16 cellular contexts compared by ENCODE assay signal in the genomic region with DNA sequence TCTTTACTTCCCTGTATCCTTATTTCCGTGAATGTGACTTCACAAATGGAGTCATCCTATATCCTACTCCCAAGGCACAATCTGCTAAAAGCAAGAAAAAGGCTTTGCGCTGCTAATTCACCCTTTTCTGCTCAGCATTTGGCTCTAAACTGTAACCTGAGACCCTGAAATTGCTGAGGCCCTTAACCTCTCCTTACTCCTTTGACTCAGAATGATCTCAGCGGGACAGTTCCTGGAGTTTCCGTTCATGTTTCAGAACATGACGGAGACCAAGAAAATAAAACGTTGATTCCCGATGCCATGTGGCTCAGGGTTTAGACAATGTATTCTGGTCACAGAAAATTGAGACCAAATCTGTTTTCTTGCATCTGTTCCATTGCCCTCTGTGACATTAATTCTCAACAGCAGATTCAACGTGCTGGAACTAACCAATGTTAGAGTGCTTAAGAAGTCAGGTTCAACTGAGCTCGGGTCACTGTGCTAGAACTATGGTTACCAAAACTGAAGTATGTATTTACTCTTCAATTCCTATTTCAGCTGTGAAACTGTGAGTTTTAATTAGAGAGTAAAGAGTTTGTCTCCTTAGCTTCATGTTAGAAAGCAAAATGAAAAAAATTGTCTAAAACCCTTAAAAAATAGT. TPM values are rescaled to one million over a fixed set of nuclear protein-coding genes. Genes with fewer than 3 reads are reported as not detected.
DNase-seq lines count a peak whose midpoint lies in the region; TF ChIP-seq lines count a peak whose summit lies in the region.
"Had no signal": no experiment of that assay in that cellular context is flagged by ENCODE, and none has a peak within 500 bp of the region (broad histone marks: within the 10 kb centered on the region; RNA-seq: fewer than 3 reads in every experiment).

No MANE protein-coding gene starts in this region.

- H3K4me1 ChIP-seq in H9 (ENCODE audit: insufficient read depth, low read length) (peaks cover 3% of the 10 kb centered on the region; the same call in 1 of the 2 replicates), NT2/D1 (ENCODE audit: insufficient read depth, insufficient read length) (peaks cover 3% of the 10 kb centered on the region), parathyroid adenoma (no peaks in the 10 kb centered on the region)
- H3K4me1 ChIP-seq: esophagus squamous epithelium, right atrium auricular region, thyroid gland had no signal

- no peak overlapping the region for H3K27ac ChIP-seq in H9 (ENCODE audit: insufficient read length, low read depth, low read length)
- H3K27ac ChIP-seq in parathyroid adenoma, result no peak overlapping the region
- H3K27ac ChIP-seq: esophagus squamous epithelium, right atrium auricular region, RWPE1, thyroid gland had no signal

- no peaks in the 10 kb centered on the region for H3K36me3 ChIP-seq in NT2/D1 (ENCODE audit: insufficient read depth, insufficient read length, low read length)
- no peaks in the 10 kb centered on the region for H3K36me3 ChIP-seq in parathyroid adenoma (ENCODE audit: control insufficient read depth, insufficient read depth, low read length)
- H3K36me3 ChIP-seq: esophagus squamous epithelium, right atrium auricular region, thyroid gland had no signal

- WGBS in H9 (ENCODE audit: extremely low coverage, insufficient read length, low lambda C conversion rate), result no CpG with 5 or more reads among the region's 9 CpGs

- H4K8ac ChIP-seq in H9 (replicated peaks; ENCODE audit: insufficient read length, low read depth, low read length), result no peak overlapping the region

- no peak overlapping the region for H3K18ac ChIP-seq in H9 (ENCODE audit: insufficient read length, low read depth, low read length)

- no peak overlapping the region for H2AK5ac ChIP-seq in H9 (ENCODE audit: insufficient read length, low read length)

- TF ChIP-seq CTCF in H9 (conservative IDR thresholded peaks at IDR 0.05) (no peak), parathyroid adenoma (IDR thresholded peaks at IDR 0.05) (no peak)

- H3K4me3 Mint-ChIP-seq in H9, result peak overlapping the region in 1 of 2 experiments; percentile 25; a peak in 2 of 5 replicates
- no peak overlapping the region for H3K4me3 Mint-ChIP-seq in activated CD4-positive, alpha-beta T cell treated with anti-CD3 and anti-CD28 coated beads, Interleukin-2, amount 10 ng/mL, durations not matched to agents 24 days and 14 days
- H3K4me3 Mint-ChIP-seq: CD8-positive, alpha-beta memory T cell had no signal

- no peaks in the 10 kb centered on the region; the same call in 1 of the 2 replicates for H3K27me3 Mint-ChIP-seq in H9 (ENCODE audit: low read depth)
- H3K27me3 Mint-ChIP-seq in activated CD4-positive, alpha-beta T cell treated with anti-CD3 and anti-CD28 coated beads, Interleukin-2, amount 10 ng/mL, durations not matched to agents 24 days and 14 days, result peaks cover 5% of the 10 kb centered on the region

- H3K79me1 ChIP-seq in H9 (ENCODE audit: insufficient read depth, low read depth, low read length, poor library complexity, severe bottlenecking), result no peaks in the 10 kb centered on the region

- H3K9ac ChIP-seq in H9 (ENCODE audit: extremely low read depth, insufficient read length, low read length) (no peak overlapping the region), NT2/D1 (ENCODE audit: insufficient read length, low read depth) (no peak overlapping the region), parathyroid adenoma (no peak overlapping the region)

- H3K4me3 ChIP-seq in NT2/D1 (ENCODE audit: insufficient read length, low read depth) (no peak overlapping the region), parathyroid adenoma (ENCODE audit: low read depth, low read length) (no peak overlapping the region)
- H3K4me3 ChIP-seq: esophagus squamous epithelium, right atrium auricular region, thyroid gland had no signal

- no peak overlapping the region for H3T11ph ChIP-seq in H9 (ENCODE audit: low read length)

- H3K27me3 ChIP-seq in H9 (ENCODE audit: insufficient read depth, low read length) (no peaks in the 10 kb centered on the region), NT2/D1 (ENCODE audit: insufficient read depth, insufficient read length) (no peaks in the 10 kb centered on the region), parathyroid adenoma (ENCODE audit: control insufficient read depth, insufficient read depth, low read length) (no peaks in the 10 kb centered on the region)
- H3K27me3 ChIP-seq: esophagus squamous epithelium, right atrium auricular region, thyroid gland had no signal

- H2BK20ac ChIP-seq in H9 (ENCODE audit: low read depth, low read length, poor library complexity, severe bottlenecking), result no peak overlapping the region

- no peak overlapping the region for H2BK120ac ChIP-seq in H9 (ENCODE audit: low read depth, low read length, poor library complexity, severe bottlenecking)

- no peak overlapping the region for H2BK12ac ChIP-seq in H9 (ENCODE audit: insufficient read length, low read depth, low read length)

- no peak overlapping the region for H3K4ac ChIP-seq in H9 (ENCODE audit: low read depth, low read length)

- H3K36me3 Mint-ChIP-seq in H9 (ENCODE audit: insufficient read depth in 1 of 3, low read depth in 3 of 3), result no peaks in the 10 kb centered on the region
- no peaks in the 10 kb centered on the region for H3K36me3 Mint-ChIP-seq in activated CD4-positive, alpha-beta T cell treated with anti-CD3 and anti-CD28 coated beads, Interleukin-2, amount 10 ng/mL, durations not matched to agents 24 days and 14 days (ENCODE audit: low read depth)
- H3K36me3 Mint-ChIP-seq: CD8-positive, alpha-beta memory T cell had no signal

- peak overlapping the region in 2 of 3 experiments; percentile 51 to 89; a peak in 3 of 7 replicates for H3K27ac Mint-ChIP-seq in H9
- no peak overlapping the region for H3K27ac Mint-ChIP-seq in activated CD4-positive, alpha-beta T cell treated with anti-CD3 and anti-CD28 coated beads, Interleukin-2, amount 10 ng/mL, durations not matched to agents 24 days and 14 days
- H3K27ac Mint-ChIP-seq: CD8-positive, alpha-beta memory T cell had no signal

- DNase-seq in H9 (peak; percentile 61), NT2/D1 (ENCODE audit: low read depth, low spot score) (peak; percentile 55), fibroblast of peridontal ligament (ENCODE audit: extremely low read depth) (peak; percentile 61), NCI-H1092 (lab: John Stamatoyannopoulos, UW) (no peak), hypothalamus (lab: John Stamatoyannopoulos, UW) (no peak), NCI-H526 (lab: John Stamatoyannopoulos, UW) (no peak)
- DNase-seq in activated CD4-positive, alpha-beta T cell treated with anti-CD3 and anti-CD28 coated beads, Interleukin-2, amount 10 ng/mL, durations not matched to agents 24 days and 14 days, result no peak
- DNase-seq: CD8-positive, alpha-beta memory T cell; esophagus squamous epithelium; NCI-H1105 treated with DMSO at 0.1 percent for 48 hours; thyroid gland had no signal

- H3K4me1 Mint-ChIP-seq in H9, result peaks cover 18% of the 10 kb centered on the region in 2 experiments
- peaks cover 4% of the 10 kb centered on the region for H3K4me1 Mint-ChIP-seq in activated CD4-positive, alpha-beta T cell treated with anti-CD3 and anti-CD28 coated beads, Interleukin-2, amount 10 ng/mL, durations not matched to agents 24 days and 14 days

- H4K5ac ChIP-seq in H9 (ENCODE audit: insufficient read length, low read depth, low read length), result no peak overlapping the region

- H2AFZ ChIP-seq in H9 (ENCODE audit: low read length) (peak overlapping the region; percentile 79), parathyroid adenoma (peak overlapping the region; percentile 53)

- H3K9me3 ChIP-seq in H9 (ENCODE audit: control insufficient read depth, low read depth, low read length) (no peaks in the 10 kb centered on the region), NT2/D1 (ENCODE audit: insufficient read depth, low read length) (no peaks in the 10 kb centered on the region), parathyroid adenoma (ENCODE audit: control insufficient read depth, low read length) (no peaks in the 10 kb centered on the region)
- H3K9me3 ChIP-seq: esophagus squamous epithelium, right atrium auricular region, thyroid gland had no signal

- no peak overlapping the region for H2BK15ac ChIP-seq in H9 (ENCODE audit: low read depth, low read length)

- no peak overlapping the region for H3K56ac ChIP-seq in H9 (ENCODE audit: insufficient read length, low read depth, low read length)

- no peaks in the 10 kb centered on the region for H3K23me2 ChIP-seq in H9 (ENCODE audit: insufficient read length, low read depth, low read length, poor library complexity, severe bottlenecking)

- H3K23ac ChIP-seq in H9 (ENCODE audit: insufficient read length, low read depth, low read length), result no peak overlapping the region

- no peaks in the 10 kb centered on the region for H4K20me1 ChIP-seq in H9 (ENCODE audit: control insufficient read depth, insufficient read depth, insufficient read length)

- H3K4me2 ChIP-seq in H9 (ENCODE audit: insufficient read depth, insufficient read length, low read length) (peak overlapping the region; percentile 85), parathyroid adenoma (ENCODE audit: low read length) (no peak overlapping the region)

- H2BK5ac ChIP-seq in H9 (ENCODE audit: insufficient read length, low read length), result no peak overlapping the region

- no peak overlapping the region; the same call in 1 of the 2 replicates for H3K14ac ChIP-seq in H9 (ENCODE audit: insufficient read depth, low read length)

- no peak overlapping the region for H4K91ac ChIP-seq in H9 (ENCODE audit: insufficient read length, low read depth, low read length)

- H3K79me2 ChIP-seq in H9 (ENCODE audit: insufficient read depth, low read length) (no peaks in the 10 kb centered on the region), parathyroid adenoma (no peaks in the 10 kb centered on the region)

- intact Hi-C loops in activated CD4-positive, alpha-beta T cell treated with anti-CD3 and anti-CD28 coated beads, Interleukin-2, amount 10 ng/mL, durations not matched to agents 24 days and 14 days (cut with micrococcal nuclease), result loop anchor here (10.0 kb wide), 1 partner anchor 775 kb away; no protein-coding TSS in a partner anchor

- H3K9me3 Mint-ChIP-seq in H9, result no peaks in the 10 kb centered on the region; a peak in 1 of 5 replicates
- no peaks in the 10 kb centered on the region for H3K9me3 Mint-ChIP-seq in activated CD4-positive, alpha-beta T cell treated with anti-CD3 and anti-CD28 coated beads, Interleukin-2, amount 10 ng/mL, durations not matched to agents 24 days and 14 days
- H3K9me3 Mint-ChIP-seq: CD8-positive, alpha-beta memory T cell had no signal

RNA-seq across cellular contexts. Expression of a gene that starts 45.4 kb away (rescaled TPM):
- total RNA-seq in H9 (2021), result not detected in 2 replicates
- not detected in 2 replicates for total RNA-seq in activated CD4-positive, alpha-beta T cell treated with anti-CD3 and anti-CD28 coated beads, Interleukin-2, amount 10 ng/mL, durations not matched to agents 24 days and 14 days
- total RNA-seq: cardiac septum; CD8-positive, alpha-beta memory T cell; esophagus squamous epithelium; lung microvascular endothelial cell; right atrium auricular region had no signal

Comparison
In these comparisons a context has a peak if more than half of its experiments do, and no peak if none do; other contexts are left out.
1. DNase-seq: peak in H9 (single experiment), NT2/D1 (single experiment) and fibroblast of peridontal ligament (single experiment); none in NCI-H1092 (single experiment), hypothalamus (0 of 51), NCI-H526 (0 of 2) and activated CD4-positive, alpha-beta T cell treated with anti-CD3 and anti-CD28 coated beads, Interleukin-2, amount 10 ng/mL, durations not matched to agents 24 days and 14 days (single experiment).